ENCODE assay signal across 8 cellular contexts in the genomic region with DNA sequence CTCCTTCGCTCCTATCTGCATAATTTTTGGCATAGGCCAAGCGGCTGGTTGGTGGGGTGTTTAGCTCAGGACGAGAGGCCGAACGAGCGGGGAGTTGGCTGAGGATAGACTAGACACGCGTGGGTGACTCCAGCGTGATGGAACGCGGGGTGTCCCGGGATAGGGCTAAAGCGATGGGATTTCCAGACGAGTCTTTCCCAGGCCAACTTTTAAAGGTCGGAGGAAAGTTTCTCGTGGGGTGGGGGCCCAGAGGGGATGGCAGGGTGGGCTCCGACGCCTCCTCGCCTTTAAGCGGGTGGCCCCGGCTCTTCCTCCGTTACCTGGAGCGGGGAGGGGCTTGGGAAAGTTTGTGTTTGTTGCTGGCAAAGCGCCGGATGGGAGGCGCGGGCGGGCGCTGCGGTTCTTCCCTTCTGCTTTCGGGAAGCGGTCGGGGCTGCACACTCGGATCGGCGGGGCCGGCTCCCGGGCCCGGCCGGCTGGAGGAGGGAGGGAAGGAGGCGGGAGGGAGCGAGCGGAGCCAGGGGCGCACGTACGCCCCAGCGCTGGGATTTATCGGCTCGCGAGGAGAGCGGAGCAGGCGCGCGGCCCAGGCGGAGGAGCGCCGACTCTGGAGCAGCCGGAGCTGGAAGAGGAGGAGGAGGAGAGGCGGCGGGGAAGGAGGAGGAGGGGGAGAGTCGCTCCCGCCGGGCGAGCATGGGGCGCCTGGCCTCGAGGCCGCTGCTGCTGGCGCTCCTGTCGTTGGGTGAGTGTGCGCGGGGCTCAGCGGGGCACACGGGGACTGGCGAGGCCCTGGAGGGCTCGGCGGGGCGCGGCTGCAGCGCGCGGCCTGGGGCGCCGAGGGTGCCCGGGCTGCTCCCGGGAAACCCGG. TPM values are rescaled to one million over a fixed set of nuclear protein-coding genes. Genes with fewer than 3 reads are reported as not detected.
DNase-seq lines count a peak whose midpoint lies in the region; ATAC-seq and TF ChIP-seq lines count a peak whose summit lies in the region.

A gene (plus strand): TSS at position 406 of the 868 bp plus-strand sequence. CDS start 288 bp downstream, at position 694.

- ATAC-seq in psoas muscle (peak; percentile 73 to 83 (median 77)), GM21360 (IDR thresholded peaks at IDR 0.05; ENCODE audit: unreplicated experiment) (no peak)

- intact Hi-C loops in psoas muscle (cut with DNase I), result no loop called here

- no peaks in the 10 kb centered on the region for H3K9me2 ChIP-seq in hepatocyte (replicated peaks; ENCODE audit: insufficient read depth)

- H3K36me3 ChIP-seq in hepatocyte (replicated peaks; ENCODE audit: insufficient read depth, low read depth) (no peaks in the 10 kb centered on the region), psoas muscle (ENCODE audit: insufficient read depth in 1 of 2, low read depth in 1 of 2) (no peaks in the 10 kb centered on the region)

- H3K9me3 ChIP-seq in hepatocyte (ENCODE audit: low read depth) (no peaks in the 10 kb centered on the region), psoas muscle (no peaks in the 10 kb centered on the region)

- no peaks in the 10 kb centered on the region for H4K20me1 ChIP-seq in hepatocyte (ENCODE audit: insufficient read depth, poor library complexity, severe bottlenecking)

- peaks cover 41% of the 10 kb centered on the region for H3K79me2 ChIP-seq in hepatocyte

- H3K4me1 ChIP-seq in hepatocyte (ENCODE audit: insufficient read depth), result peaks cover 9% of the 10 kb centered on the region
- H3K4me1 ChIP-seq in psoas muscle, result no peaks in the 10 kb centered on the region

- peak within 1 kb of the TSS; percentile 75 for H2AFZ ChIP-seq in hepatocyte

- 6% methylated on average over 24 of the region's 86 CpGs for WGBS in hepatocyte (ENCODE audit: low lambda C conversion rate, missing lambda C conversion rate)
- WGBS in psoas muscle, 3 donors, result 3 to 7% (median 5%) methylated on average over 50 to 86 of the region's 86 CpGs

- peak within 1 kb of the TSS; percentile 81 for H3K4me2 ChIP-seq in hepatocyte

- H3K27me3 ChIP-seq in hepatocyte (no peaks in the 10 kb centered on the region), psoas muscle (ENCODE audit: insufficient read depth in 3 of 3, low read length in 2 of 3) (peaks cover 0 to 53% (median 0%) of the 10 kb centered on the region in 3 donors)

- H3K27ac ChIP-seq in hepatocyte (peak within 1 kb of the TSS; percentile 87), psoas muscle (no peak within 1 kb of the TSS)

- H3K4me3 ChIP-seq in hepatocyte, result peak within 1 kb of the TSS; percentile 85
- peak within 1 kb of the TSS; percentile 72 for H3K4me3 ChIP-seq in psoas muscle

- DNase-seq in AG08395 (ENCODE audit: low spot score), result peak; percentile 50
- peak; percentile 5 for DNase-seq in H4 (ENCODE audit: low spot score)
- peak; percentile 26 to 58 for DNase-seq in SHP77 (lab: John Stamatoyannopoulos, UW)
- peak; percentile 89 for DNase-seq in astrocyte of the hippocampus (ENCODE audit: low read depth, low spot score)
- DNase-seq in hepatocyte (ENCODE audit: low spot score), result peak; percentile 83
- DNase-seq in psoas muscle, result peak; percentile 67 to 78
- DNase-seq in superior temporal gyrus (ENCODE audit: extremely low spot score), result no peak

- TF ChIP-seq CTCF in hepatocyte (IDR thresholded peaks at IDR 0.05; ENCODE audit: poor library complexity) (no peak), psoas muscle (IDR thresholded peaks at IDR 0.05) (no peak)

RNA-seq across cellular contexts. Expression of the gene that starts here (rescaled TPM):
- total RNA-seq in H4 (2014; rRNA removed; shearing (Covaris generic)), result 47.0 and 70.9 TPM in 2 replicates
- 31.0 and 37.7 TPM in 2 replicates for total RNA-seq in hepatocyte
- polyA plus RNA-seq in hepatocyte, result 16.0 and 16.6 TPM in 2 replicates
- total RNA-seq in psoas muscle, result 1 to 10 TPM; 2.3 to 8.1 (median 4.5) TPM
- 1 to 10 TPM in 2 of 3 donors, under 1 TPM in 1; 0.79 to 1.6 (median 1.5) TPM for polyA plus RNA-seq in psoas muscle
